Comparison of ENCODE assay signal across 16 cellular contexts in genomic region chr2:3244486-3244885, GRCh38.
A peak's percentile ranks its signal among the peaks of the same experiment; 100 is the strongest.
DNase-seq lines count a peak whose midpoint lies in the region; ATAC-seq, FAIRE-seq and TF ChIP-seq lines count a peak whose summit lies in the region.
"Had no signal": no experiment of that assay in that cellular context is flagged by ENCODE, and none has a peak within 500 bp of the region (broad histone marks: within the 10 kb centered on the region; RNA-seq: fewer than 3 reads in every experiment).

No MANE protein-coding gene starts in this region.

- H3K27ac Mint-ChIP-seq in T-helper 17 cell (peak overlapping the region; percentile 90), osteocyte (ENCODE audit: unreplicated experiment) (no peak overlapping the region)

- H3K9ac ChIP-seq in colonic mucosa (ENCODE audit: low read depth in 2 of 2, low read length in 2 of 2): no peak overlapping the region

- H3K27me3 ChIP-seq in vagina (no peaks in the 10 kb centered on the region), colonic mucosa (no peaks in the 10 kb centered on the region), pancreas (no peaks in the 10 kb centered on the region)

- H3K4me3 Mint-ChIP-seq in T-helper 17 cell (no peak overlapping the region), osteocyte (ENCODE audit: unreplicated experiment) (no peak overlapping the region)
- H3K4me3 Mint-ChIP-seq: CD4-positive, CD25-positive, alpha-beta regulatory T cell had no signal

- ATAC-seq in T-helper 17 cell: no peak
- no peak for ATAC-seq in pancreas

- H3K9me3 Mint-ChIP-seq in osteocyte (ENCODE audit: unreplicated experiment): peaks cover 9% of the 10 kb centered on the region

- intact Hi-C loops in vagina (cut with DNase I) (no loop called here), colonic mucosa (cut with DNase I) (no loop called here), pancreas (cut with DNase I) (no loop called here)

- FAIRE-seq in GM12891 (lab: Jason Lieb, UNC) (no peak), pancreas (lab: Jason Lieb, UNC) (no peak)
- FAIRE-seq: H1 had no signal

- H3K4me1 ChIP-seq in vagina: no peaks in the 10 kb centered on the region
- no peaks in the 10 kb centered on the region for H3K4me1 ChIP-seq in colonic mucosa
- no peaks in the 10 kb centered on the region for H3K4me1 ChIP-seq in pancreas
- H3K4me1 ChIP-seq: HAP-1 had no signal

- H3K36me3 ChIP-seq in vagina (peaks cover 0 to 8% of the 10 kb centered on the region in 2 donors), colonic mucosa (no peaks in the 10 kb centered on the region), pancreas (no peaks in the 10 kb centered on the region)
- H3K36me3 ChIP-seq: HAP-1 had no signal

- peaks cover 23% of the 10 kb centered on the region for H3K4me1 Mint-ChIP-seq in T-helper 17 cell
- no peaks in the 10 kb centered on the region for H3K4me1 Mint-ChIP-seq in osteocyte (ENCODE audit: unreplicated experiment)

- peak; percentile 41 for DNase-seq in activated CD8-positive, alpha-beta memory T cell treated with anti-CD3 and anti-CD28 coated beads for 24 hours
- no peak for DNase-seq in activated CD8-positive, alpha-beta memory T cell treated with anti-CD3 and anti-CD28 coated beads, Interleukin-2, amount 50 U/mL, for 4 hours
- DNase-seq in T-helper 17 cell (no peak), osteocyte (ENCODE audit: extremely low spot score, unreplicated experiment) (peak; percentile 64), vagina (ENCODE audit: extremely low spot score in 2 of 2) (peak; percentile 25 to 74), colonic mucosa (no peak), GM12891 (ENCODE audit: insufficient read length, low spot score) (no peak), pancreas (no peak)
- DNase-seq: C1 segment of cervical spinal cord; Calu3; CD4-positive, CD25-positive, alpha-beta regulatory T cell; DMS79 treated with DMSO at 0.1 percent for 48 hours; GF-D8 had no signal

- H3K36me3 Mint-ChIP-seq in T-helper 17 cell (ENCODE audit: low read depth) (no peaks in the 10 kb centered on the region), osteocyte (ENCODE audit: unreplicated experiment) (peaks cover 10% of the 10 kb centered on the region)

- H3K9me3 ChIP-seq in T-helper 17 cell (ENCODE audit: control insufficient read depth, low read length, poor library complexity, severe bottlenecking) (peaks cover 2% of the 10 kb centered on the region), vagina (peaks cover 10% of the 10 kb centered on the region), colonic mucosa (no peaks in the 10 kb centered on the region), pancreas (no peaks in the 10 kb centered on the region)
- H3K9me3 ChIP-seq: HAP-1 had no signal

- TF ChIP-seq POLR2A in vagina (IDR thresholded peaks at IDR 0.05) (no peak), GM12891 (IDR thresholded peaks at IDR 0.05; ENCODE audit: low read depth, low read length) (no peak)

- no peaks in the 10 kb centered on the region for H3K27me3 Mint-ChIP-seq in T-helper 17 cell
- H3K27me3 Mint-ChIP-seq in osteocyte (ENCODE audit: unreplicated experiment): no peaks in the 10 kb centered on the region
- H3K27me3 Mint-ChIP-seq: CD4-positive, CD25-positive, alpha-beta regulatory T cell had no signal

- H3K27ac ChIP-seq in vagina (no peak overlapping the region), colonic mucosa (no peak overlapping the region), pancreas (no peak overlapping the region)
- H3K27ac ChIP-seq: 22Rv1 had no signal

- TF ChIP-seq CTCF in osteocyte (IDR thresholded peaks at IDR 0.05) (no peak), vagina (IDR thresholded peaks at IDR 0.05) (no peak), colonic mucosa (IDR thresholded peaks at IDR 0.05) (no peak), pancreas (IDR thresholded peaks at IDR 0.05) (no peak)

- H3K4me3 ChIP-seq in vagina (no peak overlapping the region), colonic mucosa (no peak overlapping the region), pancreas (no peak overlapping the region)
- H3K4me3 ChIP-seq: HAP-1 had no signal

- 95 to 98% methylated on average over 7 of the region's 7 CpGs for WGBS in pancreas, 2 donors

TF ChIP-seq in GM12891, 5 proteins besides CTCF, POLR2A, EP300 and RAD21:
- no peak for TF ChIP-seq TAF1 (IDR thresholded peaks at IDR 0.05; ENCODE audit: low read depth, low read length)
- TF ChIP-seq POLR2AphosphoS5 (IDR thresholded peaks at IDR 0.05; ENCODE audit: low read depth, low read length): no peak
- no peak for TF ChIP-seq SPI1 (IDR thresholded peaks at IDR 0.05; ENCODE audit: low read depth, low read length)
- TF ChIP-seq POU2F2 (IDR thresholded peaks at IDR 0.05; ENCODE audit: low read depth, low read length): no peak
- TF ChIP-seq PAX5 (IDR thresholded peaks at IDR 0.05; ENCODE audit: insufficient read depth, low read length, severe bottlenecking): no peak
TF ChIP-seq in GM12891: peak in this region for 0.

Comparison
In these comparisons a context has a peak if more than half of its experiments do, and no peak if none do; other contexts are left out.
1. DNase-seq: peak in activated CD8-positive, alpha-beta memory T cell treated with anti-CD3 and anti-CD28 coated beads for 24 hours (single experiment), osteocyte (single experiment) and vagina (2 of 2); none in activated CD8-positive, alpha-beta memory T cell treated with anti-CD3 and anti-CD28 coated beads, Interleukin-2, amount 50 U/mL, for 4 hours (single experiment), T-helper 17 cell (0 of 3), colonic mucosa (single experiment), GM12891 (single experiment) and pancreas (0 of 6).